In genomic region chr2:70111752-70112591, GRCh38 we compare ENCODE assay signal across 1 cellular context.
TF ChIP-seq lines count a peak whose summit lies in the region.

No MANE protein-coding gene starts in this region.

TF ChIP-seq in HepG2, 621 proteins besides CTCF, POLR2A, EP300 and RAD21 (continued from another document and continues in another):
- TF ChIP-seq SNAPC4 (CRISPR knock-in tag; IDR thresholded peaks at IDR 0.05) (no peak), ZNF253 (CRISPR knock-in tag; IDR thresholded peaks at IDR 0.05; ENCODE audit: borderline replicate concordance) (no peak), MZF1 (CRISPR knock-in tag; IDR thresholded peaks at IDR 0.05; ENCODE audit: borderline replicate concordance) (no peak), ZNF543 (CRISPR knock-in tag; IDR thresholded peaks at IDR 0.05) (no peak), MTA3 (CRISPR knock-in tag; IDR thresholded peaks at IDR 0.05) (no peak), PHF5A (CRISPR knock-in tag; IDR thresholded peaks at IDR 0.05; ENCODE audit: low read depth, unreplicated experiment) (no peak), NFAT5 (CRISPR knock-in tag; IDR thresholded peaks at IDR 0.05) (no peak), ZNF704 (CRISPR knock-in tag; IDR thresholded peaks at IDR 0.05; ENCODE audit: borderline replicate concordance) (no peak), NFYC (CRISPR knock-in tag; IDR thresholded peaks at IDR 0.05) (no peak), PHF20 (CRISPR knock-in tag; IDR thresholded peaks at IDR 0.05) (no peak), PTBP1 (IDR thresholded peaks at IDR 0.05; ENCODE audit: low read depth, low read length, poor library complexity, severe bottlenecking) (no peak), ZNF567 (CRISPR knock-in tag; IDR thresholded peaks at IDR 0.05; ENCODE audit: borderline replicate concordance) (no peak), NONO (IDR thresholded peaks at IDR 0.05) (no peak), NONO (CRISPR knock-in tag; conservative IDR thresholded peaks at IDR 0.05) (no peak), PCBP2 (optimal IDR thresholded peaks at IDR 0.05; ENCODE audit: low read depth, low read length, poor library complexity, severe bottlenecking) (no peak), MYC (CRISPR knock-in tag; IDR thresholded peaks at IDR 0.05; ENCODE audit: borderline replicate concordance) (no peak), ZSCAN21 (CRISPR knock-in tag; IDR thresholded peaks at IDR 0.05; ENCODE audit: borderline replicate concordance) (no peak), HMGXB3 (CRISPR knock-in tag; IDR thresholded peaks at IDR 0.05; ENCODE audit: borderline replicate concordance) (no peak), ONECUT2 (CRISPR knock-in tag; IDR thresholded peaks at IDR 0.05) (peak; percentile 28; the same call in 1 of the 2 replicates), MEIS1 (CRISPR knock-in tag; IDR thresholded peaks at IDR 0.05; ENCODE audit: borderline replicate concordance) (no peak), ZNF782 (CRISPR knock-in tag; IDR thresholded peaks at IDR 0.05; ENCODE audit: borderline replicate concordance) (0 out of 2 replicates have a peak, but pooled peaks have one; percentile 39), BRCA1 (CRISPR knock-in tag; IDR thresholded peaks at IDR 0.05) (no peak), ZNF576 (CRISPR knock-in tag; IDR thresholded peaks at IDR 0.05) (no peak), ZNF335 (CRISPR knock-in tag; IDR thresholded peaks at IDR 0.05) (0 out of 2 replicates have a peak, but pooled peaks have one; percentile 39), FLYWCH1 (CRISPR knock-in tag; IDR thresholded peaks at IDR 0.05) (no peak), HOXA7 (CRISPR knock-in tag; IDR thresholded peaks at IDR 0.05) (no peak), FOXP1 (IDR thresholded peaks at IDR 0.05) (no peak), FOXP1 (CRISPR knock-in tag; IDR thresholded peaks at IDR 0.05) (no peak), PATZ1 (CRISPR knock-in tag; IDR thresholded peaks at IDR 0.05) (peak; percentile 91), ASH2L (IDR thresholded peaks at IDR 0.05; ENCODE audit: insufficient read length, low read depth, low read length) (no peak), KLF9 (CRISPR knock-in tag; IDR thresholded peaks at IDR 0.05; ENCODE audit: low read depth) (no peak), ZFP82 (CRISPR knock-in tag; IDR thresholded peaks at IDR 0.05; ENCODE audit: borderline replicate concordance) (no peak), MEIS2 (CRISPR knock-in tag; IDR thresholded peaks at IDR 0.05) (no peak), ZFP90 (CRISPR knock-in tag; IDR thresholded peaks at IDR 0.05; ENCODE audit: borderline replicate concordance) (no peak)
- TF ChIP-seq, protein P1, sequence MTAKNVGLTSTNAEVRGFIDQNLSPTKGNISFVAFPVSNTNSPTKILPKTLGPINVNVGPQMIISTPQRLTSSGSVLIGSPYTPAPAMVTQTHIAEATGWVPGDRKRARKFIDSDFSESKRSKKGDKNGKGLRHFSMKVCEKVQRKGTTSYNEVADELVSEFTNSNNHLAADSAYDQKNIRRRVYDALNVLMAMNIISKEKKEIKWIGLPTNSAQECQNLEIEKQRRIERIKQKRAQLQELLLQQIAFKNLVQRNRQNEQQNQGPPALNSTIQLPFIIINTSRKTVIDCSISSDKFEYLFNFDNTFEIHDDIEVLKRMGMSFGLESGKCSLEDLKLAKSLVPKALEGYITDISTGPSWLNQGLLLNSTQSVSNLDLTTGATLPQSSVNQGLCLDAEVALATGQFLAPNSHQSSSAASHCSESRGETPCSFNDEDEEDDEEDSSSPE (CRISPR knock-in tag; IDR thresholded peaks at IDR 0.05) = peak; percentile 47; the same call in 1 of the 2 replicates
- TF ChIP-seq, protein P2, sequence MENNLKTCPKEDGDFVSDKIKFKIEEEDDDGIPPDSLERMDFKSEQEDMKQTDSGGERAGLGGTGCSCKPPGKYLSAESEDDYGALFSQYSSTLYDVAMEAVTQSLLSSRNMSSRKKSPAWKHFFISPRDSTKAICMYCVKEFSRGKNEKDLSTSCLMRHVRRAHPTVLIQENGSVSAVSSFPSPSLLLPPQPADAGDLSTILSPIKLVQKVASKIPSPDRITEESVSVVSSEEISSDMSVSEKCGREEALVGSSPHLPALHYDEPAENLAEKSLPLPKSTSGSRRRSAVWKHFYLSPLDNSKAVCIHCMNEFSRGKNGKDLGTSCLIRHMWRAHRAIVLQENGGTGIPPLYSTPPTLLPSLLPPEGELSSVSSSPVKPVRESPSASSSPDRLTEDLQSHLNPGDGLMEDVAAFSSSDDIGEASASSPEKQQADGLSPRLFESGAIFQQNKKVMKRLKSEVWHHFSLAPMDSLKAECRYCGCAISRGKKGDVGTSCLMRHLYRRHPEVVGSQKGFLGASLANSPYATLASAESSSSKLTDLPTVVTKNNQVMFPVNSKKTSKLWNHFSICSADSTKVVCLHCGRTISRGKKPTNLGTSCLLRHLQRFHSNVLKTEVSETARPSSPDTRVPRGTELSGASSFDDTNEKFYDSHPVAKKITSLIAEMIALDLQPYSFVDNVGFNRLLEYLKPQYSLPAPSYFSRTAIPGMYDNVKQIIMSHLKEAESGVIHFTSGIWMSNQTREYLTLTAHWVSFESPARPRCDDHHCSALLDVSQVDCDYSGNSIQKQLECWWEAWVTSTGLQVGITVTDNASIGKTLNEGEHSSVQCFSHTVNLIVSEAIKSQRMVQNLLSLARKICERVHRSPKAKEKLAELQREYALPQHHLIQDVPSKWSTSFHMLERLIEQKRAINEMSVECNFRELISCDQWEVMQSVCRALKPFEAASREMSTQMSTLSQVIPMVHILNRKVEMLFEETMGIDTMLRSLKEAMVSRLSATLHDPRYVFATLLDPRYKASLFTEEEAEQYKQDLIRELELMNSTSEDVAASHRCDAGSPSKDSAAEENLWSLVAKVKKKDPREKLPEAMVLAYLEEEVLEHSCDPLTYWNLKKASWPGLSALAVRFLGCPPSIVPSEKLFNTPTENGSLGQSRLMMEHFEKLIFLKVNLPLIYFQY (CRISPR knock-in tag; IDR thresholded peaks at IDR 0.05; ENCODE audit: borderline replicate concordance) = 0 out of 2 replicates have a peak, but pooled peaks have one; percentile 16
